1 cellular context compared by ENCODE assay signal in the genomic region with DNA sequence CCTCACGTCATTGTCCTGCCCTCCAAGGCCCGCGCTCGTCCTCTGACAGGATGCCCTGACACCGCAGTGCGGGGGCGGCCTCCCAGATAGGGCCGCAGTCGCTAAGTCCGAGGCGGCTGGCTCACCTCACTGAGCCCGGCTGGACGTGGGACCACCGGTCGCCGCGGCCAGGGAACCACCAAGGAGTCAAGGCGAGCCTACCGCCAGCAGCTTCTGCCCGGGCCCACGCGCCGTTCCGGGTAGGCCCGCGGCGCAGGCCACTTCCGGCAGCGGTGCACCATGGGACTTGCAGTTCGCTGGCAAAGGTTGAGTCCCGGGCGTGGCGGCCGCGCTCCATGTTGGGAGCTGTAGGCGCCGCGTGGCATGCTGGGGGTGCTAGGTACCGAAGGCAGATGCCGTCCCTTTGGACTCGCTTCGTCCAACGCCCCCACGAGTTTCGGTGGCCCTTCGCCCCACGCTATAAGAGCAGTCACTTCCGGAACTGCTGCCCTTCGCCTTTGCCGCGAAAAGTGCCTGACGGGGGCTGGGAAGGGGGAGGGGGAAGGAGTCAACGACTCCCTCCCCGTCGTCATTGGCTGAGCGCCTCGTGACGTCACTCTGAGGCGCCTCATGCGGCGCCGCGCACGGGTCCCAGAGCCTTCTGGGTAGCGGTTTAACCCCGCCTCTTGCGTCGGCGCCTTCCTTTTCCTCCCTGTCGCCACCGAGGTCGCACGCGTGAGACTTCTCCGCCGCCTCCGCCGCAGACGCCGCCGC.
TF ChIP-seq lines count a peak whose summit lies in the region.

Gene RPLP2 (plus strand): TSS at position 681 of the 753 bp plus-strand sequence. CDS start 268 bp downstream, outside the sequence.

TF ChIP-seq in HepG2, 621 proteins besides CTCF, POLR2A, EP300 and RAD21 (continued from another document and continues in another):
- TF ChIP-seq, protein P1, sequence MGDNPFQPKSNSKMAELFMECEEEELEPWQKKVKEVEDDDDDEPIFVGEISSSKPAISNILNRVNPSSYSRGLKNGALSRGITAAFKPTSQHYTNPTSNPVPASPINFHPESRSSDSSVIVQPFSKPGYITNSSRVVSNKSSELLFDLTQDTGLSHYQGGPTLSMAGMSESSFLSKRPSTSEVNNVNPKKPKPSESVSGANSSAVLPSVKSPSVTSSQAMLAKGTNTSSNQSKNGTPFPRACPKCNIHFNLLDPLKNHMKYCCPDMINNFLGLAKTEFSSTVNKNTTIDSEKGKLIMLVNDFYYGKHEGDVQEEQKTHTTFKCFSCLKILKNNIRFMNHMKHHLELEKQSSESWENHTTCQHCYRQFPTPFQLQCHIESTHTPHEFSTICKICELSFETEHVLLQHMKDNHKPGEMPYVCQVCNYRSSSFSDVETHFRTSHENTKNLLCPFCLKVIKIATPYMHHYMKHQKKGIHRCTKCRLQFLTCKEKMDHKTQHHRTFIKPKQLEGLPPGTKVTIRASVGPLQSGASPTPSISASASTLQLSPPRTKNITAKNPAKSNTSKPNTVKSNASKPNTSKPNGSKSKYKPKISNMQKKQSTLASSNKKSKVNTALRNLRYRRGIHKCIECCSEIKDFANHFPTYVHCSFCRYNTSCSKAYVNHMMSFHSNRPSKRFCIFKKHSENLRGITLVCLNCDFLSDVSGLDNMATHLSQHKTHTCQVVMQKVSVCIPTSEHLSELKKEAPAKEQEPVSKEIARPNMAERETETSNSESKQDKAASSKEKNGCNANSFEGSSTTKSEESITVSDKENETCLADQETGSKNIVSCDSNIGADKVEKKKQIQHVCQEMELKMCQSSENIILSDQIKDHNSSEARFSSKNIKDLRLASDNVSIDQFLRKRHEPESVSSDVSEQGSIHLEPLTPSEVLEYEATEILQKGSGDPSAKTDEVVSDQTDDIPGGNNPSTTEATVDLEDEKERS (CRISPR knock-in tag; IDR thresholded peaks at IDR 0.05) = peak; percentile 84
- TF ChIP-seq MYC (CRISPR knock-in tag; IDR thresholded peaks at IDR 0.05; ENCODE audit: borderline replicate concordance) = peak; percentile 98
- no peak for TF ChIP-seq ZNF432 (CRISPR knock-in tag; IDR thresholded peaks at IDR 0.05; ENCODE audit: borderline replicate concordance)
- no peak; the same call in 1 of the 2 replicates for TF ChIP-seq ZNF263 (CRISPR knock-in tag; IDR thresholded peaks at IDR 0.05)
- TF ChIP-seq SNRNP70 (IDR thresholded peaks at IDR 0.05; ENCODE audit: low read depth, low read length) = no peak
- no peak for TF ChIP-seq ZNF207 (IDR thresholded peaks at IDR 0.05; ENCODE audit: borderline replicate concordance)
- no peak for TF ChIP-seq ZMAT5 (CRISPR knock-in tag; IDR thresholded peaks at IDR 0.05; ENCODE audit: borderline replicate concordance, low read depth)
- peak; percentile 96 for TF ChIP-seq ZFP82 (CRISPR knock-in tag; IDR thresholded peaks at IDR 0.05; ENCODE audit: borderline replicate concordance)
- peak; percentile 48 for TF ChIP-seq ZNF616 (CRISPR knock-in tag; IDR thresholded peaks at IDR 0.05; ENCODE audit: low read depth)
- TF ChIP-seq YEATS4 (CRISPR knock-in tag; IDR thresholded peaks at IDR 0.05; ENCODE audit: borderline replicate concordance) = peak; percentile 98
- TF ChIP-seq ZNF777 (CRISPR knock-in tag; IDR thresholded peaks at IDR 0.05) = peak; percentile 9
- TF ChIP-seq ZBTB7A (CRISPR knock-in tag; IDR thresholded peaks at IDR 0.05) = peak; percentile 48; the same call in 1 of the 2 replicates
- TF ChIP-seq CENPT (CRISPR knock-in tag; IDR thresholded peaks at IDR 0.05; ENCODE audit: low read depth) = peak; percentile 74
- peak; percentile 68; the same call in 1 of the 2 replicates for TF ChIP-seq SIN3A (IDR thresholded peaks at IDR 0.05; ENCODE audit: borderline replicate concordance, low read depth, low read length)
- TF ChIP-seq, protein P2, sequence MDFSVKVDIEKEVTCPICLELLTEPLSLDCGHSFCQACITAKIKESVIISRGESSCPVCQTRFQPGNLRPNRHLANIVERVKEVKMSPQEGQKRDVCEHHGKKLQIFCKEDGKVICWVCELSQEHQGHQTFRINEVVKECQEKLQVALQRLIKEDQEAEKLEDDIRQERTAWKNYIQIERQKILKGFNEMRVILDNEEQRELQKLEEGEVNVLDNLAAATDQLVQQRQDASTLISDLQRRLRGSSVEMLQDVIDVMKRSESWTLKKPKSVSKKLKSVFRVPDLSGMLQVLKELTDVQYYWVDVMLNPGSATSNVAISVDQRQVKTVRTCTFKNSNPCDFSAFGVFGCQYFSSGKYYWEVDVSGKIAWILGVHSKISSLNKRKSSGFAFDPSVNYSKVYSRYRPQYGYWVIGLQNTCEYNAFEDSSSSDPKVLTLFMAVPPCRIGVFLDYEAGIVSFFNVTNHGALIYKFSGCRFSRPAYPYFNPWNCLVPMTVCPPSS (IDR thresholded peaks at IDR 0.05) = no peak
- TF ChIP-seq NR2F2 (IDR thresholded peaks at IDR 0.05; ENCODE audit: borderline replicate concordance, low read depth) = no peak
- TF ChIP-seq HNRNPUL1 (IDR thresholded peaks at IDR 0.05; ENCODE audit: low read depth, low read length) = no peak
- TF ChIP-seq DR1 (CRISPR knock-in tag; IDR thresholded peaks at IDR 0.05) = peak; percentile 80
- peak; percentile 96 for TF ChIP-seq ZNF546 (CRISPR knock-in tag; conservative IDR thresholded peaks at IDR 0.05)
- TF ChIP-seq HNRNPH1 (optimal IDR thresholded peaks at IDR 0.05; ENCODE audit: low read depth, low read length) = no peak
- peak; percentile 95 for TF ChIP-seq POLR2G (IDR thresholded peaks at IDR 0.05; ENCODE audit: low read depth, low read length)
- peak; percentile 61 for TF ChIP-seq DBP (CRISPR knock-in tag; IDR thresholded peaks at IDR 0.05; ENCODE audit: not compliant biosample characterization)
- TF ChIP-seq GZF1 (CRISPR knock-in tag; IDR thresholded peaks at IDR 0.05) = 0 out of 2 replicates have a peak, but pooled peaks have one; percentile 17
- peak; percentile 99 for TF ChIP-seq HDAC1 (CRISPR knock-in tag; IDR thresholded peaks at IDR 0.05)
- TF ChIP-seq TARDBP (CRISPR knock-in tag; IDR thresholded peaks at IDR 0.05) = peak; percentile 88
- no peak for TF ChIP-seq SCMH1 (CRISPR knock-in tag; IDR thresholded peaks at IDR 0.05; ENCODE audit: borderline replicate concordance)
- no peak; the same call in 1 of the 2 replicates for TF ChIP-seq ZNF205 (CRISPR knock-in tag; IDR thresholded peaks at IDR 0.05)
- peak; percentile 79; the same call in 1 of the 2 replicates for TF ChIP-seq ZNF773 (CRISPR knock-in tag; IDR thresholded peaks at IDR 0.05; ENCODE audit: borderline replicate concordance)
- TF ChIP-seq MAFG (CRISPR knock-in tag; IDR thresholded peaks at IDR 0.05) = no peak
- TF ChIP-seq ZNF674 (CRISPR knock-in tag; IDR thresholded peaks at IDR 0.05; ENCODE audit: low read depth) = no peak
- TF ChIP-seq ZFP36L1 (CRISPR knock-in tag; IDR thresholded peaks at IDR 0.05) = peak; percentile 64; the same call in 1 of the 2 replicates
- TF ChIP-seq TOE1 (CRISPR knock-in tag; IDR thresholded peaks at IDR 0.05) = no peak
- peak; percentile 98 for TF ChIP-seq ATF1 (CRISPR knock-in tag; IDR thresholded peaks at IDR 0.05)
- TF ChIP-seq PAWR (CRISPR knock-in tag; IDR thresholded peaks at IDR 0.05; ENCODE audit: borderline replicate concordance) = no peak
- TF ChIP-seq NCOR1 (IDR thresholded peaks at IDR 0.05; ENCODE audit: borderline replicate concordance, low read length) = peak; percentile 55; the same call in 1 of the 2 replicates
- peak; percentile 26; the same call in 1 of the 2 replicates for TF ChIP-seq REL (CRISPR knock-in tag; conservative IDR thresholded peaks at IDR 0.05)
- TF ChIP-seq, protein P3, sequence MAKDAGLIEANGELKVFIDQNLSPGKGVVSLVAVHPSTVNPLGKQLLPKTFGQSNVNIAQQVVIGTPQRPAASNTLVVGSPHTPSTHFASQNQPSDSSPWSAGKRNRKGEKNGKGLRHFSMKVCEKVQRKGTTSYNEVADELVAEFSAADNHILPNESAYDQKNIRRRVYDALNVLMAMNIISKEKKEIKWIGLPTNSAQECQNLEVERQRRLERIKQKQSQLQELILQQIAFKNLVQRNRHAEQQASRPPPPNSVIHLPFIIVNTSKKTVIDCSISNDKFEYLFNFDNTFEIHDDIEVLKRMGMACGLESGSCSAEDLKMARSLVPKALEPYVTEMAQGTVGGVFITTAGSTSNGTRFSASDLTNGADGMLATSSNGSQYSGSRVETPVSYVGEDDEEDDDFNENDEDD (CRISPR knock-in tag; IDR thresholded peaks at IDR 0.05; ENCODE audit: borderline replicate concordance) = peak; percentile 83
- TF ChIP-seq REPIN1 (CRISPR knock-in tag; IDR thresholded peaks at IDR 0.05; ENCODE audit: borderline replicate concordance, low read depth) = peak; percentile 85
- TF ChIP-seq SP2 (CRISPR knock-in tag; IDR thresholded peaks at IDR 0.05) = peak; percentile 72
- TF ChIP-seq ZNF317 (CRISPR knock-in tag; IDR thresholded peaks at IDR 0.05) = 0 out of 2 replicates have a peak, but pooled peaks have one; percentile 35
- peak; percentile 38; the same call in 1 of the 2 replicates for TF ChIP-seq ZBTB40 (IDR thresholded peaks at IDR 0.05)
- peak; percentile 80; the same call in 1 of the 2 replicates for TF ChIP-seq ZBTB40 (CRISPR knock-in tag; IDR thresholded peaks at IDR 0.05)
- TF ChIP-seq, protein P4, sequence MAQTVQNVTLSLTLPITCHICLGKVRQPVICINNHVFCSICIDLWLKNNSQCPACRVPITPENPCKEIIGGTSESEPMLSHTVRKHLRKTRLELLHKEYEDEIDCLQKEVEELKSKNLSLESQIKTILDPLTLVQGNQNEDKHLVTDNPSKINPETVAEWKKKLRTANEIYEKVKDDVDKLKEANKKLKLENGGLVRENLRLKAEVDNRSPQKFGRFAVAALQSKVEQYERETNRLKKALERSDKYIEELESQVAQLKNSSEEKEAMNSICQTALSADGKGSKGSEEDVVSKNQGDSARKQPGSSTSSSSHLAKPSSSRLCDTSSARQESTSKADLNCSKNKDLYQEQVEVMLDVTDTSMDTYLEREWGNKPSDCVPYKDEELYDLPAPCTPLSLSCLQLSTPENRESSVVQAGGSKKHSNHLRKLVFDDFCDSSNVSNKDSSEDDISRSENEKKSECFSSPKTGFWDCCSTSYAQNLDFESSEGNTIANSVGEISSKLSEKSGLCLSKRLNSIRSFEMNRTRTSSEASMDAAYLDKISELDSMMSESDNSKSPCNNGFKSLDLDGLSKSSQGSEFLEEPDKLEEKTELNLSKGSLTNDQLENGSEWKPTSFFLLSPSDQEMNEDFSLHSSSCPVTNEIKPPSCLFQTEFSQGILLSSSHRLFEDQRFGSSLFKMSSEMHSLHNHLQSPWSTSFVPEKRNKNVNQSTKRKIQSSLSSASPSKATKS (CRISPR knock-in tag; IDR thresholded peaks at IDR 0.05) = no peak
- no peak for TF ChIP-seq ZSCAN30 (CRISPR knock-in tag; IDR thresholded peaks at IDR 0.05)
